18 cellular contexts compared by ENCODE assay signal in genomic region chr19:16343156-16343555, GRCh38. TPM values are rescaled to one million over a fixed set of nuclear protein-coding genes. Genes with fewer than 3 reads are reported as not detected.
DNase-seq lines count a peak whose midpoint lies in the region; ATAC-seq and TF ChIP-seq lines count a peak whose summit lies in the region.
"Had no signal": no experiment of that assay in that cellular context is flagged by ENCODE, and none has a peak within 500 bp of the region (broad histone marks: within the 10 kb centered on the region; RNA-seq: fewer than 3 reads in every experiment).

No MANE protein-coding gene starts in this region.

- no peak overlapping the region for H3K27ac ChIP-seq in CD4-positive, CD25-positive, alpha-beta regulatory T cell (ENCODE audit: insufficient read depth, low read length, poor library complexity, severe bottlenecking)
- H3K27ac ChIP-seq in coronary artery = peak overlapping the region; percentile 55 to 87
- H3K27ac ChIP-seq in gastrocnemius medialis = peak overlapping the region; percentile 82 to 88 (median 84)
- H3K27ac ChIP-seq: VCaP had no signal

- peak overlapping the region in 1 of 4 donors; percentile 7 for H3K4me3 Mint-ChIP-seq in CD4-positive, CD25-positive, alpha-beta regulatory T cell
- H3K4me3 Mint-ChIP-seq: activated naive CD4-positive, alpha-beta T cell treated with anti-CD3 and anti-CD28 coated beads for 36 hours had no signal

- TF ChIP-seq POLR2A in gastrocnemius medialis (IDR thresholded peaks at IDR 0.05) = no peak

- H3K36me3 Mint-ChIP-seq in CD4-positive, CD25-positive, alpha-beta regulatory T cell = no peaks in the 10 kb centered on the region
- no peaks in the 10 kb centered on the region for H3K36me3 Mint-ChIP-seq in activated naive CD4-positive, alpha-beta T cell treated with anti-CD3 and anti-CD28 coated beads, Interleukin-2, amount 50 U/mL, for 72 hours

- no peaks in the 10 kb centered on the region for H3K36me3 ChIP-seq in CD4-positive, CD25-positive, alpha-beta regulatory T cell (ENCODE audit: control insufficient read depth, insufficient read depth, low read length)
- H3K36me3 ChIP-seq in gastrocnemius medialis = no peaks in the 10 kb centered on the region

- in situ Hi-C loops in gastrocnemius medialis (cut with MboI; ENCODE audit: low sequenced_read_pairs in 4 of 4) = no loop called here

- TF ChIP-seq CTCF in coronary artery (IDR thresholded peaks at IDR 0.05) (no peak), gastrocnemius medialis (IDR thresholded peaks at IDR 0.05 in 4 of 5, conservative IDR thresholded peaks at IDR 0.05 in 1 of 5) (no peak)

- no peak overlapping the region for H3K4me3 ChIP-seq in CD4-positive, CD25-positive, alpha-beta regulatory T cell (ENCODE audit: low read depth, low read length)
- H3K4me3 ChIP-seq in coronary artery (no peak overlapping the region), gastrocnemius medialis (no peak overlapping the region)
- H3K4me3 ChIP-seq: body of pancreas, testis had no signal

- H3K27ac Mint-ChIP-seq in CD4-positive, CD25-positive, alpha-beta regulatory T cell = peak overlapping the region in 2 of 3 donors; percentile 93 to 99
- no peak overlapping the region for H3K27ac Mint-ChIP-seq in activated naive CD4-positive, alpha-beta T cell treated with anti-CD3 and anti-CD28 coated beads, Interleukin-2, amount 50 U/mL, for 72 hours
- H3K27ac Mint-ChIP-seq: progenitor cell of endocrine pancreas had no signal

- no peaks in the 10 kb centered on the region for H3K27me3 Mint-ChIP-seq in CD4-positive, CD25-positive, alpha-beta regulatory T cell
- H3K27me3 Mint-ChIP-seq: progenitor cell of endocrine pancreas had no signal

- H3K27me3 ChIP-seq in CD4-positive, CD25-positive, alpha-beta regulatory T cell (ENCODE audit: control insufficient read depth, insufficient read depth, low read length) = no peaks in the 10 kb centered on the region
- H3K27me3 ChIP-seq in gastrocnemius medialis = no peaks in the 10 kb centered on the region
- H3K27me3 ChIP-seq: body of pancreas, testis had no signal

- peaks cover 17 to 66% (median 38%) of the 10 kb centered on the region in 4 donors for H3K4me1 Mint-ChIP-seq in CD4-positive, CD25-positive, alpha-beta regulatory T cell

- no peaks in the 10 kb centered on the region for H3K9me3 ChIP-seq in CD4-positive, CD25-positive, alpha-beta regulatory T cell (ENCODE audit: control insufficient read depth in 2 of 2, low read length in 2 of 2)
- H3K9me3 ChIP-seq in gastrocnemius medialis = no peaks in the 10 kb centered on the region
- H3K9me3 ChIP-seq: body of pancreas, testis had no signal

- peak; percentile 29 for DNase-seq in NK-92 treated with Interleukin-12 subunit alpha and Interleukin-12 subunit beta, amount 100 ng/mL, for 24 hours (lab: John Stamatoyannopoulos, UW)
- DNase-seq in NK-92 (lab: John Stamatoyannopoulos, UW; ENCODE audit: unreplicated experiment) (no peak), coronary artery (ENCODE audit: low spot score) (no peak), gastrocnemius medialis (no peak), NCI-H187 treated with DMSO at 0.1 percent for 48 hours (lab: John Stamatoyannopoulos, UW) (no peak), kidney glomerular epithelial cell (lab: John Stamatoyannopoulos, UW) (no peak)
- DNase-seq in CD4-positive, CD25-positive, alpha-beta regulatory T cell = no peak
- no peak for DNase-seq in activated naive CD4-positive, alpha-beta T cell treated with anti-CD3 and anti-CD28 coated beads, Interleukin-2, amount 50 U/mL, for 72 hours (ENCODE audit: low spot score in 2 of 2)
- DNase-seq: 8988T; activated naive CD4-positive, alpha-beta T cell treated with anti-CD3 and anti-CD28 coated beads for 36 hours; body of pancreas; NCI-H1694; NCI-H446 treated with DMSO at 0.1 percent for 48 hours; OCI-M1; testis had no signal

- H3K4me1 ChIP-seq in CD4-positive, CD25-positive, alpha-beta regulatory T cell (ENCODE audit: control insufficient read depth, insufficient read depth, low read length, poor library complexity, severe bottlenecking) = peaks cover 50% of the 10 kb centered on the region
- peaks cover 30 to 47% of the 10 kb centered on the region in 2 donors for H3K4me1 ChIP-seq in gastrocnemius medialis
- H3K4me1 ChIP-seq: body of pancreas had no signal

- no peaks in the 10 kb centered on the region for H3K9me3 Mint-ChIP-seq in CD4-positive, CD25-positive, alpha-beta regulatory T cell
- peaks cover 0 to 4% of the 10 kb centered on the region in 2 donors for H3K9me3 Mint-ChIP-seq in activated naive CD4-positive, alpha-beta T cell treated with anti-CD3 and anti-CD28 coated beads, Interleukin-2, amount 50 U/mL, for 72 hours
- H3K9me3 Mint-ChIP-seq: activated naive CD4-positive, alpha-beta T cell treated with anti-CD3 and anti-CD28 coated beads for 36 hours had no signal

- intact Hi-C loops in gastrocnemius medialis (cut with DNase I; ENCODE audit: low total_unique reads) = loop anchor here (2.0 to 5.0 kb wide), 2 partner anchors 18 to 39 kb away; partner anchors contain the start of gene KLF2

- ATAC-seq in CD4-positive, CD25-positive, alpha-beta regulatory T cell (ENCODE audit: low read depth in 2 of 2) = no peak
- no peak for ATAC-seq in gastrocnemius medialis
- ATAC-seq in activated naive CD4-positive, alpha-beta T cell treated with anti-CD3 and anti-CD28 coated beads, Interleukin-2, amount 50 U/mL, for 72 hours = no peak
- ATAC-seq: SK-N-SH treated with all-trans-retinoic acid at 6 μM for 48 hours had no signal

RNA-seq across cellular contexts. Expression of gene KLF2, which starts 18.5 kb away (rescaled TPM):
- total RNA-seq in CD4-positive, CD25-positive, alpha-beta regulatory T cell = 725 TPM
- 100 to 1,000 TPM in 2 of 4 donors, 10 to 100 TPM in 2; 95.1 to 139 (median 118) TPM for polyA plus RNA-seq in CD4-positive, CD25-positive, alpha-beta regulatory T cell
- 10 to 100 TPM in 3 of 4 donors, 1 to 10 TPM in 1; 6.8 to 45.6 (median 32.0) TPM for total RNA-seq in gastrocnemius medialis
- total RNA-seq in activated naive CD4-positive, alpha-beta T cell treated with anti-CD3 and anti-CD28 coated beads, Interleukin-2, amount 50 U/mL, for 72 hours = under 1 TPM; 0.56 to 0.57 TPM

Comparison
In these comparisons a context has a peak if more than half of its experiments do, and no peak if none do; other contexts are left out.
1. H3K27ac Mint-ChIP-seq: peak in CD4-positive, CD25-positive, alpha-beta regulatory T cell (2 of 3); none in activated naive CD4-positive, alpha-beta T cell treated with anti-CD3 and anti-CD28 coated beads, Interleukin-2, amount 50 U/mL, for 72 hours (0 of 2).
2. RNA of gene KLF2, which starts 18.5 kb away (total RNA-seq): 725 TPM in CD4-positive, CD25-positive, alpha-beta regulatory T cell (single experiment); 6.8 to 45.6 TPM in gastrocnemius medialis and 0.56 to 0.57 TPM in activated naive CD4-positive, alpha-beta T cell treated with anti-CD3 and anti-CD28 coated beads, Interleukin-2, amount 50 U/mL, for 72 hours; every median in the first group is over 10 times any median in the second.